15 cellular contexts compared by ENCODE assay signal in genomic region chr9:133957328-133957727, GRCh38. TPM values are rescaled to one million over a fixed set of nuclear protein-coding genes. Genes with fewer than 3 reads are reported as not detected.
A peak's percentile ranks its signal among the peaks of the same experiment; 100 is the strongest.
DNase-seq lines count a peak whose midpoint lies in the region; ATAC-seq and TF ChIP-seq lines count a peak whose summit lies in the region.
"Had no signal": no experiment of that assay in that cellular context is flagged by ENCODE, and none has a peak within 500 bp of the region (broad histone marks: within the 10 kb centered on the region; RNA-seq: fewer than 3 reads in every experiment).

No MANE protein-coding gene starts in this region.

- peaks cover 2% of the 10 kb centered on the region; the same call in 1 of the 2 replicates for H3K36me3 ChIP-seq in GM06990 (ENCODE audit: control insufficient read depth, insufficient read depth, low read length)
- no peaks in the 10 kb centered on the region for H3K36me3 ChIP-seq in HUES6 (ENCODE audit: control insufficient read depth, insufficient read depth, low read length)
- H3K36me3 ChIP-seq in endodermal cell (ENCODE audit: control insufficient read depth, insufficient read depth, low read length), result no peaks in the 10 kb centered on the region
- H3K36me3 ChIP-seq in trophoblast cell (ENCODE audit: control insufficient read depth in 1 of 2, insufficient read depth in 2 of 2, low read length in 2 of 2), result peaks cover 12 to 15% of the 10 kb centered on the region in 2 experiments

- H3K4me2 ChIP-seq in trophoblast cell (ENCODE audit: low read length), result no peak overlapping the region
- H3K4me2 ChIP-seq: KMS-11 had no signal

- H3K4me1 ChIP-seq in HUES6 (ENCODE audit: control insufficient read depth, insufficient read depth, low read length) (peaks cover 68% of the 10 kb centered on the region), endodermal cell (ENCODE audit: control insufficient read depth, insufficient read depth, low read length) (no peaks in the 10 kb centered on the region), trophoblast cell (ENCODE audit: control insufficient read depth in 1 of 2, insufficient read depth in 2 of 2, low read length in 2 of 2) (peaks cover 52 to 55% of the 10 kb centered on the region in 2 experiments)

- no peak overlapping the region for H3K27ac Mint-ChIP-seq in endodermal cell
- H3K27ac Mint-ChIP-seq: activated CD4-positive, alpha-beta T cell treated with anti-CD3 and anti-CD28 coated beads, Interleukin-2, amount 10 ng/mL, durations not matched to agents 24 days and 14 days had no signal

- DNase-seq in GM06990 (ENCODE audit: extremely low read depth, insufficient read length) (peak; percentile 61), endodermal cell (peak; percentile 68), trophoblast cell (peak in 1 of 2 donors; percentile 47), left lobe of liver (ENCODE audit: low spot score) (no peak)
- DNase-seq in activated CD8-positive, alpha-beta memory T cell treated with anti-CD3 and anti-CD28 coated beads, Interleukin-2, amount 50 U/mL, for 4 hours, result no peak
- DNase-seq: activated CD4-positive, alpha-beta T cell treated with anti-CD3 and anti-CD28 coated beads, Interleukin-2, amount 10 ng/mL, durations not matched to agents 24 days and 14 days; activated effector memory CD4-positive, alpha-beta T cell treated with Interleukin-2 at 50 U/mL for 16 hours; caudate nucleus; CD4-positive, alpha-beta memory T cell; NCI-H187 treated with DMSO at 0.1 percent for 48 hours; NK-92 treated with Interleukin-12 subunit alpha and Interleukin-12 subunit beta, amount 100 ng/mL, for 24 hours; retina had no signal

- H3K4me3 Mint-ChIP-seq in endodermal cell, result no peak overlapping the region
- H3K4me3 Mint-ChIP-seq: activated CD4-positive, alpha-beta T cell treated with anti-CD3 and anti-CD28 coated beads, Interleukin-2, amount 10 ng/mL, durations not matched to agents 24 days and 14 days had no signal

- H3K23ac ChIP-seq in trophoblast cell (ENCODE audit: low read length), result no peak overlapping the region

- no peak overlapping the region for H2AK5ac ChIP-seq in trophoblast cell (ENCODE audit: low read length)

- H2BK12ac ChIP-seq in trophoblast cell (ENCODE audit: low read length), result no peak overlapping the region

- H3K27me3 Mint-ChIP-seq in endodermal cell (ENCODE audit: insufficient read depth), result no peaks in the 10 kb centered on the region
- H3K27me3 Mint-ChIP-seq: activated CD4-positive, alpha-beta T cell treated with anti-CD3 and anti-CD28 coated beads, Interleukin-2, amount 10 ng/mL, durations not matched to agents 24 days and 14 days; CD4-positive, alpha-beta memory T cell had no signal

- no peak for ATAC-seq in left lobe of liver
- ATAC-seq in HG02763 (IDR thresholded peaks at IDR 0.05; ENCODE audit: unreplicated experiment), result no peak

- no peak overlapping the region for H4K91ac ChIP-seq in trophoblast cell (ENCODE audit: low read depth, low read length)

- peaks cover 54% of the 10 kb centered on the region for H3K79me2 ChIP-seq in trophoblast cell (ENCODE audit: control insufficient read depth, insufficient read depth, low read length, poor library complexity)

- H2AFZ ChIP-seq in trophoblast cell (ENCODE audit: insufficient read depth, low read length, poor library complexity), result no peak overlapping the region

- no peak overlapping the region for H3K14ac ChIP-seq in trophoblast cell (ENCODE audit: low read length)

- H3K4me1 Mint-ChIP-seq in endodermal cell, result peaks cover 40% of the 10 kb centered on the region

- no peak overlapping the region for H2BK120ac ChIP-seq in trophoblast cell (ENCODE audit: insufficient read depth, low read length, poor library complexity)

- H3K18ac ChIP-seq in trophoblast cell (ENCODE audit: low read length), result no peak overlapping the region

- no peak overlapping the region for H4K8ac ChIP-seq in trophoblast cell (ENCODE audit: low read depth, low read length)

- H3K36me3 Mint-ChIP-seq in endodermal cell (ENCODE audit: low read depth), result no peaks in the 10 kb centered on the region
- H3K36me3 Mint-ChIP-seq: CD4-positive, alpha-beta memory T cell had no signal

- peaks cover 11% of the 10 kb centered on the region for H3K79me1 ChIP-seq in trophoblast cell (ENCODE audit: low read length)

- no peaks in the 10 kb centered on the region for H3K9me3 ChIP-seq in HUES6 (ENCODE audit: control insufficient read depth, insufficient read depth, low read depth, low read length)
- H3K9me3 ChIP-seq in endodermal cell (ENCODE audit: control insufficient read depth, low read length), result no peaks in the 10 kb centered on the region
- peaks cover 3% of the 10 kb centered on the region for H3K9me3 ChIP-seq in trophoblast cell (ENCODE audit: insufficient read depth, low read depth, low read length)

- no peaks in the 10 kb centered on the region for H3K27me3 ChIP-seq in GM06990 (replicated peaks; ENCODE audit: control insufficient read depth, insufficient read depth, low read length)
- H3K27me3 ChIP-seq in HUES6 (ENCODE audit: control insufficient read depth, insufficient read depth, low read length), result no peaks in the 10 kb centered on the region
- no peaks in the 10 kb centered on the region for H3K27me3 ChIP-seq in endodermal cell (ENCODE audit: control insufficient read depth, insufficient read depth, low read length, poor library complexity, severe bottlenecking)
- no peaks in the 10 kb centered on the region for H3K27me3 ChIP-seq in trophoblast cell (ENCODE audit: insufficient read depth, low read length)

- no peak for TF ChIP-seq CTCF in GM06990 (IDR thresholded peaks at IDR 0.05; ENCODE audit: insufficient read depth, low read length, poor library complexity, severe bottlenecking)
- no peak for TF ChIP-seq CTCF in endodermal cell (conservative IDR thresholded peaks at IDR 0.05)

- H3K27ac ChIP-seq in HUES6 (ENCODE audit: low read depth, low read length) (peak overlapping the region; percentile 96), endodermal cell (ENCODE audit: low read depth, low read length) (no peak overlapping the region), trophoblast cell (ENCODE audit: low read depth, low read length) (no peak overlapping the region)
- H3K27ac ChIP-seq: KMS-11 had no signal

- 83 to 93% methylated on average over 3 to 13 of the region's 13 CpGs for WGBS in endodermal cell (ENCODE audit: insufficient coverage in 1 of 2, insufficient read length in 1 of 2), 2 experiments
- WGBS in trophoblast cell (ENCODE audit: extremely low coverage, insufficient coverage, insufficient read length), result no CpG with 5 or more reads among the region's 13 CpGs

- peak overlapping the region; percentile 30 for H3K4ac ChIP-seq in trophoblast cell (ENCODE audit: low read depth, low read length)

- H3K4me3 ChIP-seq in GM06990 (replicated peaks; ENCODE audit: low read depth, low read length), result peak overlapping the region; percentile 62
- peak overlapping the region; percentile 20; the same call in 1 of the 2 replicates for H3K4me3 ChIP-seq in HUES6 (ENCODE audit: low read depth, low read length)
- H3K4me3 ChIP-seq in endodermal cell (ENCODE audit: low read length), result no peak overlapping the region
- no peak overlapping the region for H3K4me3 ChIP-seq in trophoblast cell (ENCODE audit: low read depth, low read length)

- H3K9ac ChIP-seq in HUES6 (ENCODE audit: low read length) (peak overlapping the region; percentile 66), endodermal cell (ENCODE audit: extremely low read depth, low read length, poor library complexity, severe bottlenecking) (no peak overlapping the region), trophoblast cell (ENCODE audit: low read length) (no peak overlapping the region)
- H3K9ac ChIP-seq: KMS-11 had no signal

- H4K12ac ChIP-seq in trophoblast cell (ENCODE audit: low read depth, low read length), result no peak overlapping the region

- H3K9me3 Mint-ChIP-seq in endodermal cell, result peaks cover 1% of the 10 kb centered on the region
- H3K9me3 Mint-ChIP-seq: activated CD4-positive, alpha-beta T cell treated with anti-CD3 and anti-CD28 coated beads, Interleukin-2, amount 10 ng/mL, durations not matched to agents 24 days and 14 days had no signal

- H2BK5ac ChIP-seq in trophoblast cell (ENCODE audit: low read depth, low read length, poor library complexity), result no peak overlapping the region

RNA-seq across cellular contexts. Expression of gene VAV2, which starts 34.8 kb away (rescaled TPM):
- total RNA-seq in endodermal cell, result 10 to 100 TPM; 29.8 to 35.9 TPM
- 35.5 TPM for polyA plus RNA-seq in endodermal cell (2013, experiment 1 of 2)
- 31.9 TPM for polyA plus RNA-seq in endodermal cell (2013, experiment 2 of 2)
- polyA plus RNA-seq in trophoblast cell (2013), result 54.6 and 55.9 TPM in 2 replicates
- 34.8 TPM for total RNA-seq in left lobe of liver

Comparison
In these comparisons a context has a peak if more than half of its experiments do, and no peak if none do; other contexts are left out.
1. DNase-seq: peak in GM06990 (single experiment) and endodermal cell (single experiment); none in activated CD8-positive, alpha-beta memory T cell treated with anti-CD3 and anti-CD28 coated beads, Interleukin-2, amount 50 U/mL, for 4 hours (single experiment) and left lobe of liver (single experiment).
2. H3K4me3 ChIP-seq: peak in GM06990 (single experiment) and HUES6 (single experiment); none in endodermal cell (single experiment) and trophoblast cell (single experiment).